ENCODE assay signal across 1 cellular context in the genomic region with DNA sequence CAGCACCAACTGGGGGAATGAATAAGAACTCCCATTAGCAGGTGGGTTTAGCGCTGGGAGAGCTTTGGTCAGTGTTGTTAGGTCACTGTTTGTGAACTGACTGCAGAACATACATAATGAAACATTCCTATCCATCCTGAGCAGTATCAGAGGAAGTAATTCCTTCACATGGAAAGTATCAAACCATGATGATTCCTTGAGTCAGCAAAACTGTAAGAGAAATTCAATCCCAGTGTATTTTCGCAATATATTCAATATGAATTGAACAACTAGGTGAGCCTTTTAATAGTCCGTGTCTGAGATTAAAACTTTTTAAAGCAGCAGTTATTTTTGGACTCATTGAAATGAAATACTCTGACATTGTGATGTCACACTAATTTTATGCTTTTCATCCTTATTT.
A peak's percentile ranks its signal among the peaks of the same experiment; 100 is the strongest.
TF ChIP-seq lines count a peak whose summit lies in the region.

No MANE protein-coding gene starts in this region.

TF ChIP-seq in A549, 52 proteins besides CTCF, POLR2A, EP300 and RAD21:
- TF ChIP-seq ZC3H11A (IDR thresholded peaks at IDR 0.05) (no peak), HOXB5 (CRISPR knock-in tag; IDR thresholded peaks at IDR 0.05) (no peak), MAX (IDR thresholded peaks at IDR 0.05) (no peak), POLR2AphosphoS2 (conservative IDR thresholded peaks at IDR 0.05; ENCODE audit: low read length) (no peak), MAFK (IDR thresholded peaks at IDR 0.05; ENCODE audit: partially characterized antibody) (peak; percentile 28)
TF ChIP-seq in A549: peak in this region for 1.
